Comparison of ENCODE assay signal across 19 cellular contexts in genomic region chrX:7889138-7889537, GRCh38. TPM values are rescaled to one million over a fixed set of nuclear protein-coding genes. Genes with fewer than 3 reads are reported as not detected.
DNase-seq lines count a peak whose midpoint lies in the region; ATAC-seq and TF ChIP-seq lines count a peak whose summit lies in the region.
"Had no signal": no experiment of that assay in that cellular context is flagged by ENCODE, and none has a peak within 500 bp of the region (broad histone marks: within the 10 kb centered on the region; RNA-seq: fewer than 3 reads in every experiment).

No MANE protein-coding gene starts in this region.

- H3K4me3 ChIP-seq in DND-41 (ENCODE audit: low read depth in 1 of 2, low read length in 2 of 2) (peak overlapping the region in 1 of 2 experiments; percentile 46; a peak in 2 of 4 replicates), upper lobe of right lung (no peak overlapping the region), body of pancreas (no peak overlapping the region)
- H3K4me3 ChIP-seq: right lobe of liver, thoracic aorta had no signal

- H2AFZ ChIP-seq in DND-41 (ENCODE audit: low read depth, low read length): peak overlapping the region; percentile 56; the same call in 1 of the 2 replicates

- no peak overlapping the region for H3K27ac Mint-ChIP-seq in immature natural killer cell
- H3K27ac Mint-ChIP-seq: CD8-positive, alpha-beta T cell; dendritic cell treated with granulocyte-macrophage colony-stimulating factor and Interleukin-4, amounts not matched to agents 40 ng/mL and 50 ng/mL, for 4 days; natural killer cell treated with Interleukin-12 subunit alpha and Interleukin-12 subunit beta and Interleukin-15 and Interleukin-18, amount 100 ng/mL, for 72 hours; T-cell had no signal

- peak overlapping the region; percentile 57 for H3K4me2 ChIP-seq in DND-41 (ENCODE audit: insufficient read depth, low read length)

- no peak for TF ChIP-seq POLR2A in body of pancreas (IDR thresholded peaks at IDR 0.05)

- no peaks in the 10 kb centered on the region for H3K4me1 Mint-ChIP-seq in immature natural killer cell

- H3K36me3 Mint-ChIP-seq in immature natural killer cell: peaks cover 0 to 4% (median 0%) of the 10 kb centered on the region in 3 donors
- H3K36me3 Mint-ChIP-seq: CD8-positive, alpha-beta T cell; T-cell had no signal

- H3K27me3 ChIP-seq in DND-41 (ENCODE audit: insufficient read depth, low read length, poor library complexity) (no peaks in the 10 kb centered on the region), upper lobe of right lung (no peaks in the 10 kb centered on the region), body of pancreas (no peaks in the 10 kb centered on the region)
- H3K27me3 ChIP-seq: right lobe of liver had no signal

- H3K27ac ChIP-seq in DND-41 (ENCODE audit: low read length) (peak overlapping the region; percentile 88), upper lobe of right lung (no peak overlapping the region), body of pancreas (no peak overlapping the region)
- H3K27ac ChIP-seq: right lobe of liver, thoracic aorta had no signal

- H3K36me3 ChIP-seq in DND-41 (ENCODE audit: insufficient read depth, low read length): no peaks in the 10 kb centered on the region
- no peaks in the 10 kb centered on the region for H3K36me3 ChIP-seq in upper lobe of right lung
- no peaks in the 10 kb centered on the region for H3K36me3 ChIP-seq in body of pancreas (replicated peaks in 1 of 2; ENCODE audit: insufficient read depth in 1 of 2, low read depth in 2 of 2)
- H3K36me3 ChIP-seq: right lobe of liver, thoracic aorta had no signal

- H3K4me1 ChIP-seq in DND-41 (ENCODE audit: insufficient read depth, low read length) (peaks cover 27% of the 10 kb centered on the region), upper lobe of right lung (no peaks in the 10 kb centered on the region), body of pancreas (no peaks in the 10 kb centered on the region)
- H3K4me1 ChIP-seq: right lobe of liver had no signal

- peak; percentile 98 for ATAC-seq in DND-41 (ENCODE audit: insufficient read depth, low read depth)
- ATAC-seq in HG02798 (IDR thresholded peaks at IDR 0.05; ENCODE audit: poor library complexity, unreplicated experiment): peak; percentile 86
- ATAC-seq in upper lobe of right lung: no peak
- no peak for ATAC-seq in body of pancreas
- ATAC-seq in HG02759 (IDR thresholded peaks at IDR 0.05; ENCODE audit: unreplicated experiment): no peak
- ATAC-seq: CD8-positive, alpha-beta T cell; natural killer cell treated with Interleukin-12 subunit alpha and Interleukin-12 subunit beta and Interleukin-15 and Interleukin-18, amount 100 ng/mL, for 72 hours; right lobe of liver had no signal

- no peak overlapping the region for H3K4me3 Mint-ChIP-seq in immature natural killer cell
- H3K4me3 Mint-ChIP-seq: CD8-positive, alpha-beta T cell; dendritic cell treated with granulocyte-macrophage colony-stimulating factor and Interleukin-4, amounts not matched to agents 40 ng/mL and 50 ng/mL, for 4 days; natural killer cell treated with Interleukin-12 subunit alpha and Interleukin-12 subunit beta and Interleukin-15 and Interleukin-18, amount 100 ng/mL, for 72 hours; T-cell had no signal

- H3K9me3 Mint-ChIP-seq in immature natural killer cell: peaks cover 0 to 2% (median 0%) of the 10 kb centered on the region in 6 donors
- H3K9me3 Mint-ChIP-seq: CD8-positive, alpha-beta T cell; T-cell had no signal

- intact Hi-C loops in upper lobe of right lung (cut with DNase I) (no loop called here), body of pancreas (cut with DNase I) (no loop called here)

- DNase-seq in DND-41 (peak; percentile 76), NCI-H1694 treated with DMSO at 0.1 percent for 48 hours (lab: John Stamatoyannopoulos, UW) (peak; percentile 1), immature natural killer cell (peak in 2 of 3 donors; percentile 1 to 3), upper lobe of right lung (no peak), body of pancreas (no peak)
- DNase-seq: CD8-positive, alpha-beta T cell; DMS79 treated with DMSO at 0.1 percent for 48 hours; head of caudate nucleus; midbrain; NCI-H1092; right lobe of liver; SHP77; T-cell had no signal

- H4K20me1 ChIP-seq in DND-41 (ENCODE audit: insufficient read depth, low read length): no peaks in the 10 kb centered on the region

- 42 to 49% methylated on average over 2 of the region's 2 CpGs for WGBS in body of pancreas, 2 donors

- H3K9me3 ChIP-seq in DND-41 (ENCODE audit: insufficient read depth, low read length, severe bottlenecking) (peaks cover 7% of the 10 kb centered on the region), upper lobe of right lung (no peaks in the 10 kb centered on the region), body of pancreas (no peaks in the 10 kb centered on the region)
- H3K9me3 ChIP-seq: right lobe of liver, thoracic aorta had no signal

- TF ChIP-seq CTCF in DND-41 (IDR thresholded peaks at IDR 0.05; ENCODE audit: borderline replicate concordance, extremely low read depth, low read length, poor library complexity, severe bottlenecking) (no peak), upper lobe of right lung (IDR thresholded peaks at IDR 0.05) (no peak), body of pancreas (IDR thresholded peaks at IDR 0.05) (no peak)

- H3K9ac ChIP-seq in DND-41 (ENCODE audit: low read depth, low read length): peak overlapping the region; percentile 44

- peaks cover 3 to 13% (median 7%) of the 10 kb centered on the region in 3 donors for H3K27me3 Mint-ChIP-seq in immature natural killer cell (ENCODE audit: low read depth in 3 of 3)
- H3K27me3 Mint-ChIP-seq: dendritic cell treated with granulocyte-macrophage colony-stimulating factor and Interleukin-4, amounts not matched to agents 40 ng/mL and 50 ng/mL, for 4 days had no signal

- H3K79me2 ChIP-seq in DND-41 (ENCODE audit: insufficient read depth, low read length): no peaks in the 10 kb centered on the region

RNA-seq across cellular contexts. Expression of gene PNPLA4, which starts 38.1 kb away (rescaled TPM):
- 10 to 100 TPM in 2 of 3 donors, 1 to 10 TPM in 1; 2.9 to 18.1 (median 11.9) TPM for polyA plus RNA-seq in immature natural killer cell
- total RNA-seq in upper lobe of right lung (9.7 TPM), body of pancreas (10 to 100 TPM in 1 of 2 donors, 1 to 10 TPM in 1; 5.7 to 19.4 TPM)

RNA-seq across cellular contexts. Expression of gene VCX, which starts 46.2 kb away (rescaled TPM):
- polyA plus RNA-seq in immature natural killer cell: not detected
- total RNA-seq in upper lobe of right lung (not detected), body of pancreas (not detected)
- total RNA-seq: bronchial epithelial cell; CD8-positive, alpha-beta T cell; natural killer cell treated with Interleukin-12 subunit alpha and Interleukin-12 subunit beta and Interleukin-15 and Interleukin-18, amount 100 ng/mL, for 72 hours; right lobe of liver; T-cell; thoracic aorta had no signal

Comparison
In these comparisons a context has a peak if more than half of its experiments do, and no peak if none do; other contexts are left out.
1. ATAC-seq: peak in DND-41 (single experiment) and HG02798 (single experiment); none in upper lobe of right lung (single experiment), body of pancreas (single experiment) and HG02759 (single experiment).
2. DNase-seq: peak in DND-41 (single experiment), NCI-H1694 treated with DMSO at 0.1 percent for 48 hours (single experiment) and immature natural killer cell (2 of 3); none in upper lobe of right lung (single experiment) and body of pancreas (0 of 4).